ENCODE assay signal across 23 cellular contexts in the genomic region with DNA sequence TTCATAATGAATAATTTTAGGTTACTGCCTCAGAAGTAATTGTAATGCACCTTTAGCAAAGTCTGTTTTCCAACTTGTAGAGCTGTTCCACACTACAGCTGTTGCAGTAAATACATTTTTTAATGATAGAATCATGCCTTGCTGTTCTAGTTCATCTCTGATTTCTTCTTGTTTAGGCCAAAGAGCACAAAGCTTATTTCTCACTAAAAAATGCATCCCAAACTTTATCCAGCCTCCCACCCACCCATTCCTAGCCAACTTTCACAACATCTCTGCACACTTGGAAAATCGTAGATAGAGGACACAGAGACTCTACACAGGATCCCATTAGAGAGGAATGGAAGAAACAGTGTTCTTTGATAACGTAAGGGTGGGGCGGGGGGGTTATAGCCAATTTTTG.
"Had no signal": no experiment of that assay in that cellular context is flagged by ENCODE, and none has a peak within 500 bp of the region (broad histone marks: within the 10 kb centered on the region; RNA-seq: fewer than 3 reads in every experiment).

No MANE protein-coding gene starts in this region.

- H3K9me3 ChIP-seq: left lung, sigmoid colon, spleen, suprapubic skin, transverse colon, upper lobe of right lung, vagina had no signal

- H3K4me1 ChIP-seq: left lung, neural progenitor cell, parathyroid adenoma, sigmoid colon, spleen, suprapubic skin, transverse colon, upper lobe of right lung had no signal

- H3K36me3 ChIP-seq: left lung, neural progenitor cell, sigmoid colon, spleen, suprapubic skin, transverse colon, upper lobe of right lung, vagina had no signal

- H3K4me2 ChIP-seq: neural progenitor cell had no signal

- H3K9ac ChIP-seq: neural progenitor cell, parathyroid adenoma had no signal

- H3K27ac ChIP-seq: dorsolateral prefrontal cortex, left lung, neural progenitor cell, parathyroid adenoma, sigmoid colon, skin epidermis, spleen, suprapubic skin, transverse colon, upper lobe of right lung, vagina had no signal

- H2AFZ ChIP-seq: neural progenitor cell, parathyroid adenoma had no signal

- H3K4me3 Mint-ChIP-seq: memory B cell; naive B cell; nephron; neural progenitor cell; stimulated activated naive CD8-positive, alpha-beta T cell treated with anti-CD3 and anti-CD28 coated beads, Interleukin-15, amount 100 ng/mL, for 72 hours had no signal

- H3K9me3 Mint-ChIP-seq: memory B cell; neural progenitor cell; stimulated activated naive CD8-positive, alpha-beta T cell treated with anti-CD3 and anti-CD28 coated beads, Interleukin-15, amount 100 ng/mL, for 72 hours had no signal

- ATAC-seq: left lung; stimulated activated naive CD8-positive, alpha-beta T cell treated with anti-CD3 and anti-CD28 coated beads, Interleukin-15, amount 100 ng/mL, for 72 hours; upper lobe of right lung had no signal

- H3K27me3 ChIP-seq: left lung, neural progenitor cell, sigmoid colon, suprapubic skin, transverse colon, upper lobe of right lung, vagina had no signal

- H3K36me3 Mint-ChIP-seq: memory B cell, naive B cell, neural progenitor cell had no signal

- H3K4me3 ChIP-seq: dorsolateral prefrontal cortex, left lung, lung, neural progenitor cell, sigmoid colon, skin epidermis, spleen, suprapubic skin, transverse colon, upper lobe of right lung, vagina had no signal

- H3K4me1 Mint-ChIP-seq: memory B cell; naive B cell; nephron; neural progenitor cell; stimulated activated naive CD8-positive, alpha-beta T cell treated with anti-CD3 and anti-CD28 coated beads, Interleukin-15, amount 100 ng/mL, for 72 hours had no signal

- DNase-seq: dorsolateral prefrontal cortex; effector CD4-positive, alpha-beta T cell; head of caudate nucleus; kidney; left lung; naive B cell; sigmoid colon; spleen; stimulated activated CD4-positive, alpha-beta T cell treated with anti-CD3 and anti-CD28 coated beads, Interleukin-4, amount 100 ng/mL, for 1 hour; stimulated activated CD8-positive, alpha-beta memory T cell treated with anti-CD3 and anti-CD28 coated beads, Interleukin-4, amount 100 ng/mL, for 48 hours; stimulated activated naive CD4-positive, alpha-beta T cell; stimulated activated naive CD8-positive, alpha-beta T cell treated with anti-CD3 and anti-CD28 coated beads, Interleukin-15, amount 100 ng/mL, for 72 hours; transverse colon; upper lobe of right lung had no signal

- H3K79me2 ChIP-seq: parathyroid adenoma had no signal

- H3K27ac Mint-ChIP-seq: memory B cell; naive B cell; nephron; neural progenitor cell; progenitor cell of endocrine pancreas; stimulated activated naive CD8-positive, alpha-beta T cell treated with anti-CD3 and anti-CD28 coated beads, Interleukin-15, amount 100 ng/mL, for 72 hours had no signal
